21 cellular contexts compared by ENCODE assay signal in genomic region chr15:63678383-63678782, GRCh38.
A peak's percentile ranks its signal among the peaks of the same experiment; 100 is the strongest.
DNase-seq lines count a peak whose midpoint lies in the region; ATAC-seq, FAIRE-seq and TF ChIP-seq lines count a peak whose summit lies in the region.
"Had no signal": no experiment of that assay in that cellular context is flagged by ENCODE, and none has a peak within 500 bp of the region (broad histone marks: within the 10 kb centered on the region; RNA-seq: fewer than 3 reads in every experiment).

No MANE protein-coding gene starts in this region.

- H3K4me2 ChIP-seq in A549 (peak overlapping the region; percentile 43), PC-3 (ENCODE audit: low read length) (peak overlapping the region; percentile 45)

- no peaks in the 10 kb centered on the region for H3K27me3 Mint-ChIP-seq in CD8-positive, alpha-beta memory T cell
- H3K27me3 Mint-ChIP-seq in T-helper 2 cell treated with Interferon-gamma antibody and Interleukin-4, amounts not matched to agents 5 μg/mL and 100 μg/mL, for 36 hours (ENCODE audit: low read depth) = no peaks in the 10 kb centered on the region
- H3K27me3 Mint-ChIP-seq: CD4-positive, alpha-beta T cell had no signal

- no peaks in the 10 kb centered on the region for H3K9me3 Mint-ChIP-seq in CD8-positive, alpha-beta memory T cell
- H3K9me3 Mint-ChIP-seq in T-helper 2 cell treated with Interferon-gamma antibody and Interleukin-4, amounts not matched to agents 5 μg/mL and 100 μg/mL, for 36 hours = no peaks in the 10 kb centered on the region
- H3K9me3 Mint-ChIP-seq: CD4-positive, alpha-beta T cell had no signal

- H4K20me1 ChIP-seq in PC-3 (ENCODE audit: low read length) = no peaks in the 10 kb centered on the region

- H3K27ac ChIP-seq in A549 (peak overlapping the region in 1 of 2 experiments; percentile 11; a peak in 1 of 6 replicates), PC-3 (ENCODE audit: low read length) (peak overlapping the region; percentile 36), left lung (peak overlapping the region; percentile 9 to 34)
- H3K27ac ChIP-seq in CD8-positive, alpha-beta memory T cell (ENCODE audit: low read depth, low read length) = no peak overlapping the region

- H3K9me3 ChIP-seq in A549 (no peaks in the 10 kb centered on the region), PC-3 (ENCODE audit: low read length) (no peaks in the 10 kb centered on the region), left lung (no peaks in the 10 kb centered on the region)
- H3K9me3 ChIP-seq in CD8-positive, alpha-beta memory T cell (ENCODE audit: low read length) = no peaks in the 10 kb centered on the region

- no peaks in the 10 kb centered on the region for H3F3A ChIP-seq in PC-3 (ENCODE audit: low read length, unreplicated experiment)

- no peak overlapping the region for H3K4me3 Mint-ChIP-seq in CD8-positive, alpha-beta memory T cell
- H3K4me3 Mint-ChIP-seq in T-helper 2 cell treated with Interferon-gamma antibody and Interleukin-4, amounts not matched to agents 5 μg/mL and 100 μg/mL, for 36 hours = no peak overlapping the region
- H3K4me3 Mint-ChIP-seq: CD4-positive, alpha-beta T cell had no signal

- intact Hi-C loops in PC-3 (cut with micrococcal nuclease) (loop anchor here (5.0 kb wide), 1 partner anchor 39 kb away; no protein-coding TSS in a partner anchor), left lung (cut with DNase I) (no loop called here)

- H3K4me1 ChIP-seq in A549 (peaks cover 16% of the 10 kb centered on the region), PC-3 (ENCODE audit: insufficient read depth, low read length) (peaks cover 21% of the 10 kb centered on the region), left lung (no peaks in the 10 kb centered on the region)
- H3K4me1 ChIP-seq in CD8-positive, alpha-beta memory T cell (ENCODE audit: insufficient read depth, low read length) = peaks cover 4% of the 10 kb centered on the region

- BruUV-seq in PC-3 (replicated peaks; lab: Mats Ljungman, UMichigan) = no TSS peak

- H3K4me3 ChIP-seq in A549 (no peak overlapping the region), PC-3 (ENCODE audit: low read length) (no peak overlapping the region), left lung (no peak overlapping the region)
- H3K4me3 ChIP-seq in CD8-positive, alpha-beta memory T cell (ENCODE audit: low read length) = no peak overlapping the region
- H3K4me3 ChIP-seq: GM12878, K562 had no signal

- no peaks in the 10 kb centered on the region for H3K9me2 ChIP-seq in PC-3 (replicated peaks; ENCODE audit: low read length)

- no peaks in the 10 kb centered on the region for H3K27me3 ChIP-seq in CD8-positive, alpha-beta memory T cell (ENCODE audit: insufficient read depth, low read length, poor library complexity, severe bottlenecking)
- H3K27me3 ChIP-seq in PC-3 (ENCODE audit: low read length) = no peaks in the 10 kb centered on the region
- no peaks in the 10 kb centered on the region for H3K27me3 ChIP-seq in left lung

- ATAC-seq in A549 (peak in 1 of 2 experiments; percentile 40; a peak in 3 of 6 replicates), PC-3 (peak; percentile 37; the same call in 1 of the 2 replicates), left lung (no peak), esophagus mucosa (no peak)
- ATAC-seq: GM12878, HCT116, K562, Panc1 had no signal

- no peaks in the 10 kb centered on the region for H3K79me2 ChIP-seq in PC-3 (ENCODE audit: low read length)

- CTCF ChIA-PET in A549 (lab: Yijun Ruan, JAX) = interaction anchor here (1.3 to 1.5 kb wide), 3 partner anchors 40 to 74 kb away, joined by 3 to 6 read pairs (median 3); no protein-coding TSS in a partner anchor
- CTCF ChIA-PET in CD8-positive, alpha-beta memory T cell (lab: Charles Lee) = interaction anchor here (1.5 kb wide), 1 partner anchor 389 kb away, joined by 3 read pairs; no protein-coding TSS in a partner anchor
- CTCF ChIA-PET in PC-3 (lab: Charles Lee) = no interaction called here

- no peak for TF ChIP-seq EP300 in A549 (IDR thresholded peaks at IDR 0.05)

- no peak overlapping the region for H3K9ac ChIP-seq in PC-3 (ENCODE audit: low read length)

- no peak overlapping the region for H2AFZ ChIP-seq in PC-3 (ENCODE audit: low read length)

- peaks cover 10 to 81% (median 31%) of the 10 kb centered on the region in 3 donors for H3K36me3 Mint-ChIP-seq in CD8-positive, alpha-beta memory T cell
- peaks cover 48% of the 10 kb centered on the region for H3K36me3 Mint-ChIP-seq in T-helper 2 cell treated with Interferon-gamma antibody and Interleukin-4, amounts not matched to agents 5 μg/mL and 100 μg/mL, for 36 hours (ENCODE audit: low read depth)

- no peak for FAIRE-seq in A549 (lab: Jason Lieb, UNC)
- FAIRE-seq: GM12878, K562 had no signal

- peaks cover 12 to 24% (median 20%) of the 10 kb centered on the region in 3 donors for H3K4me1 Mint-ChIP-seq in CD8-positive, alpha-beta memory T cell
- H3K4me1 Mint-ChIP-seq in T-helper 2 cell treated with Interferon-gamma antibody and Interleukin-4, amounts not matched to agents 5 μg/mL and 100 μg/mL, for 36 hours (ENCODE audit: low read depth) = peaks cover 15% of the 10 kb centered on the region

- 29% methylated on average over 1 of the region's 1 CpG for WGBS in A549 (ENCODE audit: missing lambda C conversion rate)

- no peak for TF ChIP-seq POLR2A in A549 (IDR thresholded peaks at IDR 0.05; ENCODE audit: low read length)
- TF ChIP-seq POLR2A in erythroblast (IDR thresholded peaks at IDR 0.05; ENCODE audit: low read length) = no peak

- POLR2A ChIA-PET in A549 (lab: Yijun Ruan, JAX) (no interaction called here), PC-3 (lab: Charles Lee; ENCODE audit: unreplicated experiment) (no interaction called here)
- POLR2A ChIA-PET in CD8-positive, alpha-beta memory T cell (lab: Charles Lee) = no interaction called here

- H3K27ac Mint-ChIP-seq in CD8-positive, alpha-beta memory T cell = peak overlapping the region in 5 of 8 donors; percentile 2 to 93 (median 9)
- H3K27ac Mint-ChIP-seq in T-helper 2 cell treated with Interferon-gamma antibody and Interleukin-4, amounts not matched to agents 5 μg/mL and 100 μg/mL, for 36 hours = no peak overlapping the region

- DNase-seq in A549 (ENCODE audit: low read depth in 1 of 2, low spot score in 1 of 2) (no peak), PC-3 (peak; percentile 14), left lung (no peak), ecto neural progenitor cell (ENCODE audit: low spot score) (no peak), erythroblast (lab: John Stamatoyannopoulos, UW) (no peak)
- no peak for DNase-seq in CD8-positive, alpha-beta memory T cell
- DNase-seq in T-helper 2 cell treated with Interferon-gamma antibody and Interleukin-4, amounts not matched to agents 5 μg/mL and 100 μg/mL, for 36 hours (ENCODE audit: low spot score) = no peak
- DNase-seq: ACHN; AML-193; CD4-positive, alpha-beta T cell; DMS79; GDM1; NCI-H1048; NCI-H1436 treated with DMSO at 0.1 percent for 48 hours; NCI-H2081; NCI-H82 had no signal

- H3K36me3 ChIP-seq in CD8-positive, alpha-beta memory T cell (ENCODE audit: insufficient read depth, low read length) = peaks cover 67% of the 10 kb centered on the region
- H3K36me3 ChIP-seq in PC-3 (ENCODE audit: low read depth, low read length) = peaks cover 3% of the 10 kb centered on the region
- H3K36me3 ChIP-seq in left lung = peaks cover 0 to 92% of the 10 kb centered on the region in 2 donors

- TF ChIP-seq CTCF in A549 (IDR thresholded peaks at IDR 0.05) = no peak
- TF ChIP-seq CTCF in PC-3 (conservative IDR thresholded peaks at IDR 0.05; ENCODE audit: low read depth, low read length) = no peak
- no peak for TF ChIP-seq CTCF in left lung (IDR thresholded peaks at IDR 0.05)

- no peak for TF ChIP-seq RAD21 in A549 (conservative IDR thresholded peaks at IDR 0.05 in 1 of 2, IDR thresholded peaks at IDR 0.05 in 1 of 2)

TF ChIP-seq in A549, 52 proteins besides CTCF, POLR2A, EP300 and RAD21:
- no peak for TF ChIP-seq CBX2 (IDR thresholded peaks at IDR 0.05; ENCODE audit: borderline replicate concordance, low read depth)
